Comparison of ENCODE assay signal across 6 cellular contexts in the genomic region with DNA sequence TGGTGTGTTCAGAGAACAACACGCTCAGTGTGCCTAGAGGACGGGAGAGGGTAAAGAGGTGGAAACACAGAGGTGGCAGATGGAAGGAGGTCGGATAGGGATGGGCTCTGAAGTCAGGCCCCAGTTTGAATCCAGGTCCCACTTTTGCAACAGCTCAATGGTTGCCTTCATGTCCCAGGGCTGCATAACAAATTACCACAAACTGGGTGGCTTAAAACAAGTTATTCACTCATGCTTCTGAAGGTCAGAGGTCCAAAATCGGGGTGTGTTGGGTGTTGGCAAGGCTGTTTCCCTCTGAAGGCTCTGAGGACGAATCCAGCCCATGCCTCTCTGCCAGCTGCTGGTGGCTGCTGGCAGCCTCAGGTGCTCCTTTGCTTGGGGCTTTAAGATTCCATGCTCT.
"Had no signal": no experiment of that assay in that cellular context is flagged by ENCODE, and none has a peak within 500 bp of the region (broad histone marks: within the 10 kb centered on the region; RNA-seq: fewer than 3 reads in every experiment).

No MANE protein-coding gene starts in this region.

- DNase-seq: GM23248, H7, HCEC 1CT, KBM-7 had no signal

- H3K27ac ChIP-seq: GM23248, KMS-11 had no signal

- H3K4me3 Mint-ChIP-seq: IgD-negative memory B cell had no signal

- H2AFZ ChIP-seq: GM23248 had no signal

- H3K9ac ChIP-seq: GM23248, KMS-11 had no signal

- H3K27me3 Mint-ChIP-seq: IgD-negative memory B cell had no signal

- H3K4me2 ChIP-seq: KMS-11 had no signal
